2 cellular contexts compared by ENCODE assay signal in the genomic region with DNA sequence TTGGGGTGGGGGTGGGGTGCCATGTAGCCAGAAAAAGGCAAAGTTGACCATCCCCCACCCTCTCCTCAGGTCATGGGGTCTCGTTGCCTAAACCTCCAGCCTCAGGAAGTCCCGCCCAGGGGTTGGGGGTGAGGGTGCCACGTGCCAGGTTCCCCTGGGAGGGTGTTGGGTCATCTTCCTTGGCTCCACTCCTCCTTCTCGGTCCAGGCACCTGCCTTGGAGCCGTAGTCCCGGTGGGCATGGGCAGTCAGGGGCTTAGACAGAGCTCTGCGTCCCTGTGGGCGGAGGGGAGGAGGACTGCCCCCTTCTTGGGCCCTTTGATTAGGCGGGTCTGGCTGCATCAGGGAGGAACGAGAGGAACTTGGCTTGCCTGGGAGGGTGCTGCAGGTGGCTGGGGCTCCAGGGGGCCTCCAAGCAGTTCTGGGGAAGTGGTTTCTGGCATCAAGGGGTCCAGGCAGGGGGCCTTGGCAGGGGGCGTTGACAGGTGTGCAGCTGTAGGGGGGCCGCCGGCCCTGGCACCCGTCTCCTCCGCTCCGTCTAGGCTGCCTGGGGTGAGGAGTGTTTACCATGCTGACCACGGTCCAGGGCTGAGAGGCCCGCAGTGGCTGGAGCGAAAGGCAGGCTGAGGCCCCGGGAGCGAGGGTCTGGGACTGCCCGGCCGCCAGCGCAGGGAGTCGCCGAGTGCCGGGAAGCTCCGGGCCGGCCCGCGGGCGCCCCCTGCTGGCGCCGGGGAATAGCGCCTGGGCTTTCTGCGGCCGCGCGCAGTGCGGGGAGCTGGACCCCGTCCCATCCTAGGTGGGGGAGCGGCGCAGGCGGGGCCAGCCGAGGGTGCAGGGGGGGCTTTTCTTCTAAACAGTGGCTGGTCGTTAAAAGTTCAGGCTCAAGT.
TF ChIP-seq lines count a peak whose summit lies in the region.

No MANE protein-coding gene starts in this region.

TF ChIP-seq in A549, 52 proteins besides CTCF, POLR2A, EP300 and RAD21:
- TF ChIP-seq KDM5A (IDR thresholded peaks at IDR 0.05) (peak; percentile 81; the same call in 1 of the 2 replicates), JUN (IDR thresholded peaks at IDR 0.05) (peak in 1 of 2 experiments; percentile 58; a peak in 2 of 5 replicates), ZC3H11A (IDR thresholded peaks at IDR 0.05) (no peak), MAZ (IDR thresholded peaks at IDR 0.05; ENCODE audit: borderline replicate concordance, low read depth, low read length) (peak; percentile 80), HDAC2 (IDR thresholded peaks at IDR 0.05) (no peak), SMC3 (IDR thresholded peaks at IDR 0.05) (peak; percentile 89), RNF2 (IDR thresholded peaks at IDR 0.05; ENCODE audit: borderline replicate concordance, low read depth) (0 out of 2 replicates have a peak, but pooled peaks have one; percentile 47)
- TF ChIP-seq, protein P1, sequence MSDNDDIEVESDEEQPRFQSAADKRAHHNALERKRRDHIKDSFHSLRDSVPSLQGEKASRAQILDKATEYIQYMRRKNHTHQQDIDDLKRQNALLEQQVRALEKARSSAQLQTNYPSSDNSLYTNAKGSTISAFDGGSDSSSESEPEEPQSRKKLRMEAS (IDR thresholded peaks at IDR 0.05), result peak; percentile 27
- TF ChIP-seq, protein P2, sequence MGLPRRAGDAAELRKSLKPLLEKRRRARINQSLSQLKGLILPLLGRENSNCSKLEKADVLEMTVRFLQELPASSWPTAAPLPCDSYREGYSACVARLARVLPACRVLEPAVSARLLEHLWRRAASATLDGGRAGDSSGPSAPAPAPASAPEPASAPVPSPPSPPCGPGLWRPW (IDR thresholded peaks at IDR 0.05), result no peak
- TF ChIP-seq, protein P3, sequence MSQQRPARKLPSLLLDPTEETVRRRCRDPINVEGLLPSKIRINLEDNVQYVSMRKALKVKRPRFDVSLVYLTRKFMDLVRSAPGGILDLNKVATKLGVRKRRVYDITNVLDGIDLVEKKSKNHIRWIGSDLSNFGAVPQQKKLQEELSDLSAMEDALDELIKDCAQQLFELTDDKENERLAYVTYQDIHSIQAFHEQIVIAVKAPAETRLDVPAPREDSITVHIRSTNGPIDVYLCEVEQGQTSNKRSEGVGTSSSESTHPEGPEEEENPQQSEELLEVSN (IDR thresholded peaks at IDR 0.05; ENCODE audit: borderline replicate concordance, low read depth), result peak; percentile 40; the same call in 1 of the 2 replicates

TF ChIP-seq in endothelial cell of umbilical vein, 7 proteins besides CTCF, POLR2A, EP300 and RAD21:
- no peak for TF ChIP-seq EZH2 (IDR thresholded peaks at IDR 0.05; ENCODE audit: borderline replicate concordance, low read depth, low read length, severe bottlenecking)
- TF ChIP-seq GATA2 (IDR thresholded peaks at IDR 0.05; ENCODE audit: insufficient read depth, insufficient read length, low read depth, low read length), result no peak
- TF ChIP-seq FOS (IDR thresholded peaks at IDR 0.05; ENCODE audit: borderline replicate concordance, insufficient read depth, low read length), result no peak
- TF ChIP-seq MYC (IDR thresholded peaks at IDR 0.05; ENCODE audit: low read depth, low read length), result no peak
- TF ChIP-seq JUN (IDR thresholded peaks at IDR 0.05; ENCODE audit: borderline replicate concordance, insufficient read depth, insufficient read length, low read depth), result no peak
- no peak for TF ChIP-seq POLR2AphosphoS5 (IDR thresholded peaks at IDR 0.05; ENCODE audit: insufficient read depth, low read depth, low read length)
- TF ChIP-seq, protein P1 (IDR thresholded peaks at IDR 0.05; ENCODE audit: insufficient read depth, insufficient read length), result no peak
